12 cellular contexts compared by ENCODE assay signal in genomic region chr13:27039171-27039701, GRCh38.
"Had no signal": no experiment of that assay in that cellular context is flagged by ENCODE, and none has a peak within 500 bp of the region (broad histone marks: within the 10 kb centered on the region; RNA-seq: fewer than 3 reads in every experiment).

No MANE protein-coding gene starts in this region.

- DNase-seq: activated CD8-positive, alpha-beta T cell treated with anti-CD3 and anti-CD28 coated beads, Interleukin-2, amount 10 ng/mL, durations not matched to agents 7 days and 5 days; activated naive CD4-positive, alpha-beta T cell treated with Interleukin-2 at 50 U/mL for 16 hours; activated naive CD8-positive, alpha-beta T cell treated with anti-CD3 and anti-CD28 coated beads, Interleukin-2, amount 50 U/mL, for 24 hours; cortex of kidney; effector memory CD4-positive, alpha-beta T cell; stimulated activated naive B cell treated with anti-CD40 and anti-IgM and Interleukin-4, amounts not matched to agents 10 μg/mL and 1 μg/mL and 100 μg/mL, for 72 hours; upper lobe of right lung had no signal

- H3K27ac Mint-ChIP-seq: activated CD8-positive, alpha-beta T cell treated with anti-CD3 and anti-CD28 coated beads, Interleukin-2, amount 10 ng/mL, durations not matched to agents 7 days and 5 days; activated naive CD8-positive, alpha-beta T cell treated with anti-CD3 and anti-CD28 coated beads, Interleukin-2, amount 50 U/mL, for 24 hours; neural progenitor cell; stimulated activated naive B cell treated with anti-CD40 and anti-IgM and Interleukin-4, amounts not matched to agents 10 μg/mL and 1 μg/mL and 100 μg/mL, for 72 hours had no signal

- H3K4me3 ChIP-seq: ascending aorta, cardiac muscle cell, neural progenitor cell, skin epidermis, upper lobe of right lung had no signal

- H3K9me3 ChIP-seq: ascending aorta, upper lobe of right lung had no signal

- H3K27ac ChIP-seq: ascending aorta, cardiac muscle cell, neural progenitor cell, parathyroid adenoma, skin epidermis, upper lobe of right lung had no signal

- H3K4me1 ChIP-seq: ascending aorta, parathyroid adenoma had no signal

- H3K36me3 Mint-ChIP-seq: neural progenitor cell had no signal

- H3K27me3 ChIP-seq: ascending aorta, upper lobe of right lung had no signal

- H3K4me3 Mint-ChIP-seq: activated CD8-positive, alpha-beta T cell treated with anti-CD3 and anti-CD28 coated beads, Interleukin-2, amount 10 ng/mL, durations not matched to agents 7 days and 5 days; activated naive CD8-positive, alpha-beta T cell treated with anti-CD3 and anti-CD28 coated beads, Interleukin-2, amount 50 U/mL, for 24 hours; neural progenitor cell; stimulated activated naive B cell treated with anti-CD40 and anti-IgM and Interleukin-4, amounts not matched to agents 10 μg/mL and 1 μg/mL and 100 μg/mL, for 72 hours had no signal

- H3K36me3 ChIP-seq: ascending aorta, cardiac muscle cell, neural progenitor cell, upper lobe of right lung had no signal

- ATAC-seq: activated CD8-positive, alpha-beta T cell treated with anti-CD3 and anti-CD28 coated beads, Interleukin-2, amount 10 ng/mL, durations not matched to agents 7 days and 5 days; activated naive CD8-positive, alpha-beta T cell treated with anti-CD3 and anti-CD28 coated beads, Interleukin-2, amount 50 U/mL, for 24 hours; stimulated activated naive B cell treated with anti-CD40 and anti-IgM and Interleukin-4, amounts not matched to agents 10 μg/mL and 1 μg/mL and 100 μg/mL, for 72 hours; upper lobe of right lung had no signal

- H3K9me3 Mint-ChIP-seq: activated naive CD8-positive, alpha-beta T cell treated with anti-CD3 and anti-CD28 coated beads, Interleukin-2, amount 50 U/mL, for 24 hours; neural progenitor cell; stimulated activated naive B cell treated with anti-CD40 and anti-IgM and Interleukin-4, amounts not matched to agents 10 μg/mL and 1 μg/mL and 100 μg/mL, for 72 hours had no signal
